In the genomic region with DNA sequence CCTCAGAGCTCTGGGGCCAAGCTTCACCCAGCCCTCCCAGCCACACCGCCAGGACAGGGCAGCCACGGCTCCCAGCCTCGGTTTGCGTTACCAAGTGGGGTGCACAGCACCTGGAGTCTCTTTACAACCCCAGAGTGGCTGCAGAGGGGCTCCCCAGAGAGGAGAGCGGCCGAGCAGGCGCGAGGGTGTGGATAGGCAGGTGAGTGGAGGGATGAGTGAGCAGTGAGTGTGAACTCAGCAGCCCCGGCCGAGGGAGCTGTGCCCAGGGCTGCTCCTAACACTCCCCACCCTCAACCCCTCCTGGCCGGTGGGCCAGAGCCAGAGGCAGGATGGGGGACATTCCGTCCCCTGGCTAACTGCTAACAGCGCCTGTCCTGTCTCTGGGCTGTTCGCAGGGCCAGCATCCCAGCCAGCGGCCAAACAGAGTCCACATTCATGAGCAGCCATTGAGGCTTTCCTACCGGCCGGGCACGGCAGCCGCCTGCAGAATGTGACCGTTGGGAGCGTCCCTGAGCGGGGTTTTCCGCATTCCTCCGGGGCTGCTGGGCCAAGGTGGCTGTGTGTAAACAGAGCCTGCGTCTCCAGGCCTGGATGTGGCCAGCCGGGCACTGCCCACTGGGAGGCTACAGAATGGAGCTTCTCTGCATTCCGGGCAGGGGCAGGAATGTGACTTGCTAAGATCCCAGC, we compare ENCODE assay signal across 12 cellular contexts. TPM values are rescaled to one million over a fixed set of nuclear protein-coding genes. Genes with fewer than 3 reads are reported as not detected.
A peak's percentile ranks its signal among the peaks of the same experiment; 100 is the strongest.
DNase-seq lines count a peak whose midpoint lies in the region; ATAC-seq, FAIRE-seq and TF ChIP-seq lines count a peak whose summit lies in the region.
"Had no signal": no experiment of that assay in that cellular context is flagged by ENCODE, and none has a peak within 500 bp of the region (broad histone marks: within the 10 kb centered on the region; RNA-seq: fewer than 3 reads in every experiment).

No MANE protein-coding gene starts in this region.

- peaks cover 0 to 3% of the 10 kb centered on the region in 2 experiments for H3K36me3 ChIP-seq in SK-N-SH (replicated peaks in 1 of 2; ENCODE audit: control insufficient read depth in 1 of 2, insufficient read depth in 2 of 2, low read length in 1 of 2)

- no peaks in the 10 kb centered on the region for H3K9me2 ChIP-seq in SK-N-SH

- H3K9me3 ChIP-seq in SK-N-SH = no peaks in the 10 kb centered on the region

- no peak overlapping the region for H3K9ac ChIP-seq in SK-N-SH

- CTCF ChIA-PET in SK-N-SH (lab: Yijun Ruan, JAX) = interaction anchor here (0.8 kb wide), 1 partner anchor 49 kb away, joined by 4 read pairs; no protein-coding TSS in a partner anchor

- 80% methylated on average over 11 of the region's 27 CpGs for WGBS in SK-N-SH (ENCODE audit: low lambda C conversion rate)

- H3K27me3 ChIP-seq in SK-N-SH (ENCODE audit: insufficient read depth) = no peaks in the 10 kb centered on the region

- ATAC-seq in SK-N-SH treated with all-trans-retinoic acid at 6 μM for 48 hours = peak; percentile 45
- ATAC-seq: natural killer cell had no signal

- POLR2A ChIA-PET in SK-N-SH (lab: Yijun Ruan, JAX) = no interaction called here

- no peak overlapping the region for H3K4me3 ChIP-seq in SK-N-SH (ENCODE audit: low read depth in 2 of 2, low read length in 1 of 2)
- no peak overlapping the region for H3K4me3 ChIP-seq in fibroblast of pulmonary artery (replicated peaks; ENCODE audit: low read depth, low read length)

- no peak overlapping the region for H2AFZ ChIP-seq in SK-N-SH (ENCODE audit: low read depth)

- DNase-seq in SK-N-SH (no peak), fibroblast of pulmonary artery (ENCODE audit: low read depth) (peak; percentile 17), mucosa of gallbladder (ENCODE audit: low spot score) (peak; percentile 87), urothelium cell line (ENCODE audit: low spot score) (peak; percentile 62), OCI-M1 (lab: John Stamatoyannopoulos, UW) (no peak), COLO829 (ENCODE audit: low spot score) (no peak)
- DNase-seq in stimulated activated naive CD4-positive, alpha-beta T cell treated with Interleukin-2 at 50 U/mL for 16 hours (lab: John Stamatoyannopoulos, UW) = no peak
- DNase-seq: natural killer cell, NCI-H2227 treated with DMSO at 0.1 percent for 48 hours had no signal

- no peaks in the 10 kb centered on the region for H3F3A ChIP-seq in SK-N-SH (replicated peaks; ENCODE audit: insufficient read depth)

- H4K20me1 ChIP-seq in SK-N-SH (ENCODE audit: insufficient read depth) = peaks cover 14% of the 10 kb centered on the region; the same call in 1 of the 2 replicates

- no peak for FAIRE-seq in urothelium cell line (lab: Jason Lieb, UNC)
- FAIRE-seq: A204.1, H54 had no signal

- H3K4me1 ChIP-seq in SK-N-SH (ENCODE audit: control insufficient read depth in 1 of 2, insufficient read depth in 2 of 2, low read depth in 1 of 2, low read length in 1 of 2) = peaks cover 0 to 16% of the 10 kb centered on the region in 2 experiments; a peak in 1 of 4 replicates

- H3K79me2 ChIP-seq in SK-N-SH (ENCODE audit: insufficient read depth) = peaks cover 66% of the 10 kb centered on the region

- no peak for TF ChIP-seq CTCF in SK-N-SH (IDR thresholded peaks at IDR 0.05)
- TF ChIP-seq CTCF in fibroblast of pulmonary artery (IDR thresholded peaks at IDR 0.05; ENCODE audit: low read length, missing control alignments) = no peak

- TF ChIP-seq RAD21 in SK-N-SH (IDR thresholded peaks at IDR 0.05; ENCODE audit: low read length) = no peak

- H3K4me2 ChIP-seq in SK-N-SH = no peak overlapping the region

- H3K27ac ChIP-seq in SK-N-SH (ENCODE audit: low read depth in 2 of 2, low read length in 1 of 2) = no peak overlapping the region

- TF ChIP-seq EP300 in SK-N-SH (IDR thresholded peaks at IDR 0.05; ENCODE audit: borderline replicate concordance in 1 of 2, low read depth in 1 of 2, low read length in 1 of 2) = no peak

TF ChIP-seq in SK-N-SH treated with all-trans-retinoic acid at 6 μM for 48 hours, 23 proteins besides CTCF, POLR2A, EP300 and RAD21 (continues in another document):
- TF ChIP-seq ZNF565 (CRISPR knock-in tag; conservative IDR thresholded peaks at IDR 0.05; ENCODE audit: low read depth) (no peak), ZC3H10 (CRISPR knock-in tag; IDR thresholded peaks at IDR 0.05) (no peak), ZNF70 (CRISPR knock-in tag; IDR thresholded peaks at IDR 0.05) (no peak), RARB (CRISPR knock-in tag; IDR thresholded peaks at IDR 0.05) (no peak), OSR1 (CRISPR knock-in tag; IDR thresholded peaks at IDR 0.05) (no peak), CSDC2 (CRISPR knock-in tag; IDR thresholded peaks at IDR 0.05) (no peak), ZFP30 (CRISPR knock-in tag; IDR thresholded peaks at IDR 0.05) (no peak), ZFP3 (CRISPR knock-in tag; IDR thresholded peaks at IDR 0.05) (no peak)
- TF ChIP-seq, protein P1, sequence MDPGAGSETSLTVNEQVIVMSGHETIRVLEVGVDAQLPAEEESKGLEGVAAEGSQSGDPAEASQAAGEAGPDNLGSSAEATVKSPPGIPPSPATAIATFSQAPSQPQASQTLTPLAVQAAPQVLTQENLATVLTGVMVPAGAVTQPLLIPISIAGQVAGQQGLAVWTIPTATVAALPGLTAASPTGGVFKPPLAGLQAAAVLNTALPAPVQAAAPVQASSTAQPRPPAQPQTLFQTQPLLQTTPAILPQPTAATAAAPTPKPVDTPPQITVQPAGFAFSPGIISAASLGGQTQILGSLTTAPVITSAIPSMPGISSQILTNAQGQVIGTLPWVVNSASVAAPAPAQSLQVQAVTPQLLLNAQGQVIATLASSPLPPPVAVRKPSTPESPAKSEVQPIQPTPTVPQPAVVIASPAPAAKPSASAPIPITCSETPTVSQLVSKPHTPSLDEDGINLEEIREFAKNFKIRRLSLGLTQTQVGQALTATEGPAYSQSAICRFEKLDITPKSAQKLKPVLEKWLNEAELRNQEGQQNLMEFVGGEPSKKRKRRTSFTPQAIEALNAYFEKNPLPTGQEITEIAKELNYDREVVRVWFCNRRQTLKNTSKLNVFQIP (CRISPR knock-in tag; IDR thresholded peaks at IDR 0.05; ENCODE audit: borderline replicate concordance, low read depth) = no peak
- TF ChIP-seq, protein P2, sequence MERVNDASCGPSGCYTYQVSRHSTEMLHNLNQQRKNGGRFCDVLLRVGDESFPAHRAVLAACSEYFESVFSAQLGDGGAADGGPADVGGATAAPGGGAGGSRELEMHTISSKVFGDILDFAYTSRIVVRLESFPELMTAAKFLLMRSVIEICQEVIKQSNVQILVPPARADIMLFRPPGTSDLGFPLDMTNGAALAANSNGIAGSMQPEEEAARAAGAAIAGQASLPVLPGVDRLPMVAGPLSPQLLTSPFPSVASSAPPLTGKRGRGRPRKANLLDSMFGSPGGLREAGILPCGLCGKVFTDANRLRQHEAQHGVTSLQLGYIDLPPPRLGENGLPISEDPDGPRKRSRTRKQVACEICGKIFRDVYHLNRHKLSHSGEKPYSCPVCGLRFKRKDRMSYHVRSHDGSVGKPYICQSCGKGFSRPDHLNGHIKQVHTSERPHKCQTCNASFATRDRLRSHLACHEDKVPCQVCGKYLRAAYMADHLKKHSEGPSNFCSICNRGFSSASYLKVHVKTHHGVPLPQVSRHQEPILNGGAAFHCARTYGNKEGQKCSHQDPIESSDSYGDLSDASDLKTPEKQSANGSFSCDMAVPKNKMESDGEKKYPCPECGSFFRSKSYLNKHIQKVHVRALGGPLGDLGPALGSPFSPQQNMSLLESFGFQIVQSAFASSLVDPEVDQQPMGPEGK (CRISPR knock-in tag; IDR thresholded peaks at IDR 0.05; ENCODE audit: borderline replicate concordance) = no peak

TF ChIP-seq in SK-N-SH, 30 proteins besides CTCF, POLR2A, EP300 and RAD21 (continues in another document):
- TF ChIP-seq RFX5 (IDR thresholded peaks at IDR 0.05; ENCODE audit: low read length) = no peak
- no peak for TF ChIP-seq FOSL2 (IDR thresholded peaks at IDR 0.05; ENCODE audit: borderline replicate concordance, low read depth)
- no peak for TF ChIP-seq GABPA (IDR thresholded peaks at IDR 0.05; ENCODE audit: low read depth)
- TF ChIP-seq EZH2phosphoT487 (IDR thresholded peaks at IDR 0.05; ENCODE audit: borderline replicate concordance, low read depth) = no peak
- no peak for TF ChIP-seq TCF12 (IDR thresholded peaks at IDR 0.05)
- TF ChIP-seq, protein P3, sequence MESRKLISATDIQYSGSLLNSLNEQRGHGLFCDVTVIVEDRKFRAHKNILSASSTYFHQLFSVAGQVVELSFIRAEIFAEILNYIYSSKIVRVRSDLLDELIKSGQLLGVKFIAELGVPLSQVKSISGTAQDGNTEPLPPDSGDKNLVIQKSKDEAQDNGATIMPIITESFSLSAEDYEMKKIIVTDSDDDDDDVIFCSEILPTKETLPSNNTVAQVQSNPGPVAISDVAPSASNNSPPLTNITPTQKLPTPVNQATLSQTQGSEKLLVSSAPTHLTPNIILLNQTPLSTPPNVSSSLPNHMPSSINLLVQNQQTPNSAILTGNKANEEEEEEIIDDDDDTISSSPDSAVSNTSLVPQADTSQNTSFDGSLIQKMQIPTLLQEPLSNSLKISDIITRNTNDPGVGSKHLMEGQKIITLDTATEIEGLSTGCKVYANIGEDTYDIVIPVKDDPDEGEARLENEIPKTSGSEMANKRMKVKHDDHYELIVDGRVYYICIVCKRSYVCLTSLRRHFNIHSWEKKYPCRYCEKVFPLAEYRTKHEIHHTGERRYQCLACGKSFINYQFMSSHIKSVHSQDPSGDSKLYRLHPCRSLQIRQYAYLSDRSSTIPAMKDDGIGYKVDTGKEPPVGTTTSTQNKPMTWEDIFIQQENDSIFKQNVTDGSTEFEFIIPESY (IDR thresholded peaks at IDR 0.05; ENCODE audit: borderline replicate concordance, low read depth) = no peak
- no peak for TF ChIP-seq YY1 (IDR thresholded peaks at IDR 0.05; ENCODE audit: low read depth)
- TF ChIP-seq, protein P4, sequence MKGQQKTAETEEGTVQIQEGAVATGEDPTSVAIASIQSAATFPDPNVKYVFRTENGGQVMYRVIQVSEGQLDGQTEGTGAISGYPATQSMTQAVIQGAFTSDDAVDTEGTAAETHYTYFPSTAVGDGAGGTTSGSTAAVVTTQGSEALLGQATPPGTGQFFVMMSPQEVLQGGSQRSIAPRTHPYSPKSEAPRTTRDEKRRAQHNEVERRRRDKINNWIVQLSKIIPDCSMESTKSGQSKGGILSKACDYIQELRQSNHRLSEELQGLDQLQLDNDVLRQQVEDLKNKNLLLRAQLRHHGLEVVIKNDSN (IDR thresholded peaks at IDR 0.05; ENCODE audit: borderline replicate concordance, low read depth) = no peak

RNA-seq across cellular contexts. Expression of a gene that starts 5.3 kb away (rescaled TPM):
- 0.24 and 0.56 TPM in 2 replicates for polyA plus RNA-seq in SK-N-SH (2012; rRNA removed)
- 0.19 and 0.34 TPM in 2 replicates for polyA plus RNA-seq in SK-N-SH (2012; cell fraction: cytosol; rRNA removed)
- 1.3 and 1.7 TPM in 2 replicates for polyA plus RNA-seq in SK-N-SH (2012; cell fraction: nucleus; rRNA removed)
- total RNA-seq in mucosa of gallbladder = 3.7 TPM

Comparison
In these comparisons a context has a peak if more than half of its experiments do, and no peak if none do; other contexts are left out.
1. DNase-seq: peak in fibroblast of pulmonary artery (single experiment), mucosa of gallbladder (single experiment) and urothelium cell line (single experiment); none in SK-N-SH (single experiment), stimulated activated naive CD4-positive, alpha-beta T cell treated with Interleukin-2 at 50 U/mL for 16 hours (single experiment), OCI-M1 (single experiment) and COLO829 (single experiment).